In genomic region chr9:26756881-26757280, GRCh38 we compare ENCODE assay signal across 26 cellular contexts.
"Had no signal": no experiment of that assay in that cellular context is flagged by ENCODE, and none has a peak within 500 bp of the region (broad histone marks: within the 10 kb centered on the region; RNA-seq: fewer than 3 reads in every experiment).

No MANE protein-coding gene starts in this region.

- H3K4me3 Mint-ChIP-seq: activated CD4-positive, alpha-beta memory T cell treated with anti-CD3 and anti-CD28 coated beads for 36 hours; activated CD4-positive, alpha-beta T cell treated with anti-CD3 and anti-CD28 coated beads for 36 hours; activated CD4-positive, alpha-beta T cell treated with anti-CD3 and anti-CD28 coated beads, Interleukin-2, amount 10 ng/mL, durations not matched to agents 24 days and 14 days; activated CD8-positive, alpha-beta memory T cell treated with anti-CD3 and anti-CD28 coated beads, Interleukin-2, amount 10 ng/mL, durations not matched to agents 7 days and 5 days; activated CD8-positive, alpha-beta T cell treated with anti-CD3 and anti-CD28 coated beads, Interleukin-2, amount 10 ng/mL, durations not matched to agents 7 days and 5 days; activated naive CD4-positive, alpha-beta T cell treated with anti-CD3 and anti-CD28 coated beads for 36 hours; activated naive CD4-positive, alpha-beta T cell treated with anti-CD3 and anti-CD28 coated beads, Interleukin-2, amount 50 U/mL, for 24 hours; activated naive CD8-positive, alpha-beta T cell treated with anti-CD3 and anti-CD28 coated beads for 36 hours; activated naive CD8-positive, alpha-beta T cell treated with anti-CD3 and anti-CD28 coated beads, Interleukin-2, amount 50 U/mL, for 24 hours; activated T-helper 1 cell treated with anti-CD3 and anti-CD28 coated beads, Interleukin-12 subunit alpha, Interleukin-12 subunit beta, Interleukin-2, Interleukin-4 antibody, amounts not matched to agents 30 ng/mL and 10 ng/mL and 1 ng/mL, durations not matched to agents 14 hours and 24 hours and 36 hours had no signal

- H3K9me3 Mint-ChIP-seq: activated CD4-positive, alpha-beta memory T cell treated with anti-CD3 and anti-CD28 coated beads for 36 hours; activated CD4-positive, alpha-beta T cell treated with anti-CD3 and anti-CD28 coated beads, Interleukin-2, amount 10 ng/mL, durations not matched to agents 24 days and 14 days; activated naive CD4-positive, alpha-beta T cell treated with anti-CD3 and anti-CD28 coated beads for 36 hours; activated naive CD4-positive, alpha-beta T cell treated with anti-CD3 and anti-CD28 coated beads, Interleukin-2, amount 50 U/mL, for 24 hours; activated naive CD8-positive, alpha-beta T cell treated with anti-CD3 and anti-CD28 coated beads for 36 hours; activated naive CD8-positive, alpha-beta T cell treated with anti-CD3 and anti-CD28 coated beads, Interleukin-2, amount 50 U/mL, for 24 hours; activated T-helper 1 cell treated with anti-CD3 and anti-CD28 coated beads, Interleukin-12 subunit alpha, Interleukin-12 subunit beta, Interleukin-2, Interleukin-4 antibody, amounts not matched to agents 30 ng/mL and 10 ng/mL and 1 ng/mL, durations not matched to agents 14 hours and 24 hours and 36 hours; activated T-helper 2 cell treated with anti-CD3 and anti-CD28 coated beads, Interferon-gamma antibody, Interleukin-2, Interleukin-4, amounts not matched to agents 10 μg/mL and 5 μg/mL and 100 μg/mL, durations not matched to agents 14 hours and 24 hours and 36 hours had no signal

- H3K36me3 Mint-ChIP-seq: activated CD4-positive, alpha-beta memory T cell treated with anti-CD3 and anti-CD28 coated beads for 36 hours; activated CD8-positive, alpha-beta memory T cell treated with anti-CD3 and anti-CD28 coated beads, Interleukin-2, amount 10 ng/mL, durations not matched to agents 7 days and 5 days; activated naive CD4-positive, alpha-beta T cell treated with anti-CD3 and anti-CD28 coated beads, Interleukin-2, amount 50 U/mL, for 24 hours; activated naive CD8-positive, alpha-beta T cell treated with anti-CD3 and anti-CD28 coated beads for 36 hours had no signal

- H3K27ac Mint-ChIP-seq: activated CD4-positive, alpha-beta memory T cell treated with anti-CD3 and anti-CD28 coated beads for 36 hours; activated CD4-positive, alpha-beta T cell treated with anti-CD3 and anti-CD28 coated beads for 36 hours; activated CD4-positive, alpha-beta T cell treated with anti-CD3 and anti-CD28 coated beads, Interleukin-2, amount 10 ng/mL, durations not matched to agents 24 days and 14 days; activated CD8-positive, alpha-beta memory T cell treated with anti-CD3 and anti-CD28 coated beads, Interleukin-2, amount 10 ng/mL, durations not matched to agents 7 days and 5 days; activated CD8-positive, alpha-beta T cell treated with anti-CD3 and anti-CD28 coated beads, Interleukin-2, amount 10 ng/mL, durations not matched to agents 7 days and 5 days; activated naive CD4-positive, alpha-beta T cell treated with anti-CD3 and anti-CD28 coated beads for 36 hours; activated naive CD4-positive, alpha-beta T cell treated with anti-CD3 and anti-CD28 coated beads, Interleukin-2, amount 50 U/mL, for 24 hours; activated naive CD8-positive, alpha-beta T cell treated with anti-CD3 and anti-CD28 coated beads for 36 hours; activated naive CD8-positive, alpha-beta T cell treated with anti-CD3 and anti-CD28 coated beads, Interleukin-2, amount 50 U/mL, for 24 hours; activated T-helper 1 cell treated with anti-CD3 and anti-CD28 coated beads, Interleukin-12 subunit alpha, Interleukin-12 subunit beta, Interleukin-2, Interleukin-4 antibody, amounts not matched to agents 30 ng/mL and 10 ng/mL and 1 ng/mL, durations not matched to agents 14 hours and 24 hours and 36 hours; activated T-helper 2 cell treated with anti-CD3 and anti-CD28 coated beads, Interferon-gamma antibody, Interleukin-2, Interleukin-4, amounts not matched to agents 10 μg/mL and 5 μg/mL and 100 μg/mL, durations not matched to agents 14 hours and 24 hours and 36 hours had no signal

- H3K4me1 Mint-ChIP-seq: activated CD4-positive, alpha-beta T cell treated with anti-CD3 and anti-CD28 coated beads for 36 hours; activated CD4-positive, alpha-beta T cell treated with anti-CD3 and anti-CD28 coated beads, Interleukin-2, amount 10 ng/mL, durations not matched to agents 24 days and 14 days; activated CD8-positive, alpha-beta memory T cell treated with anti-CD3 and anti-CD28 coated beads, Interleukin-2, amount 10 ng/mL, durations not matched to agents 7 days and 5 days; activated naive CD4-positive, alpha-beta T cell treated with anti-CD3 and anti-CD28 coated beads, Interleukin-2, amount 50 U/mL, for 24 hours; activated naive CD8-positive, alpha-beta T cell treated with anti-CD3 and anti-CD28 coated beads for 36 hours; activated naive CD8-positive, alpha-beta T cell treated with anti-CD3 and anti-CD28 coated beads, Interleukin-2, amount 50 U/mL, for 24 hours had no signal

- H3K27me3 Mint-ChIP-seq: activated CD8-positive, alpha-beta memory T cell treated with anti-CD3 and anti-CD28 coated beads, Interleukin-2, amount 10 ng/mL, durations not matched to agents 7 days and 5 days; activated naive CD4-positive, alpha-beta T cell treated with anti-CD3 and anti-CD28 coated beads, Interleukin-2, amount 50 U/mL, for 24 hours; activated naive CD8-positive, alpha-beta T cell treated with anti-CD3 and anti-CD28 coated beads for 36 hours; activated naive CD8-positive, alpha-beta T cell treated with anti-CD3 and anti-CD28 coated beads, Interleukin-2, amount 50 U/mL, for 24 hours had no signal

- DNase-seq: activated CD4-positive, alpha-beta memory T cell treated with anti-CD3 and anti-CD28 coated beads for 36 hours; activated CD4-positive, alpha-beta T cell treated with anti-CD3 and anti-CD28 coated beads for 36 hours; activated CD4-positive, alpha-beta T cell treated with anti-CD3 and anti-CD28 coated beads, Interleukin-2, amount 10 ng/mL, durations not matched to agents 24 days and 14 days; activated CD4-positive, CD25-positive, alpha-beta regulatory T cell; activated CD4-positive, CD25-positive, alpha-beta regulatory T cell treated with anti-CD3 and anti-CD28 coated beads, Interleukin-2, amount 50 U/mL, for 72 hours; activated CD8-positive, alpha-beta memory T cell treated with anti-CD3 and anti-CD28 coated beads, Interleukin-2, amount 10 ng/mL, durations not matched to agents 7 days and 5 days; activated CD8-positive, alpha-beta memory T cell treated with anti-CD3 and anti-CD28 coated beads, Interleukin-2, amount 50 U/mL, for 4 hours; activated CD8-positive, alpha-beta T cell treated with anti-CD3 and anti-CD28 coated beads, Interleukin-2, amount 10 ng/mL, durations not matched to agents 7 days and 5 days; activated effector memory CD4-positive, alpha-beta T cell treated with anti-CD3 and anti-CD28 coated beads, Interleukin-2, amount 50 U/mL, for 16 hours; activated naive CD4-positive, alpha-beta T cell treated with anti-CD3 and anti-CD28 coated beads for 36 hours; activated naive CD8-positive, alpha-beta T cell treated with anti-CD3 and anti-CD28 coated beads for 36 hours; activated naive CD8-positive, alpha-beta T cell treated with anti-CD3 and anti-CD28 coated beads, Interleukin-2, amount 50 U/mL, for 24 hours; activated T-cell treated with anti-CD3 and anti-CD28 coated beads, Interleukin-2, amount 50 U/mL, for 1 hour; activated T-cell treated with anti-CD3 and anti-CD28 coated beads, Interleukin-2, amount 50 U/mL, for 48 hours; adrenal gland; aorta; body of pancreas; cortex of kidney; dermis blood vessel endothelial cell; effector CD4-positive, alpha-beta T cell; esophagus squamous epithelium; foreskin melanocyte; T-helper 2 cell had no signal
